12 cellular contexts compared by ENCODE assay signal in the genomic region with DNA sequence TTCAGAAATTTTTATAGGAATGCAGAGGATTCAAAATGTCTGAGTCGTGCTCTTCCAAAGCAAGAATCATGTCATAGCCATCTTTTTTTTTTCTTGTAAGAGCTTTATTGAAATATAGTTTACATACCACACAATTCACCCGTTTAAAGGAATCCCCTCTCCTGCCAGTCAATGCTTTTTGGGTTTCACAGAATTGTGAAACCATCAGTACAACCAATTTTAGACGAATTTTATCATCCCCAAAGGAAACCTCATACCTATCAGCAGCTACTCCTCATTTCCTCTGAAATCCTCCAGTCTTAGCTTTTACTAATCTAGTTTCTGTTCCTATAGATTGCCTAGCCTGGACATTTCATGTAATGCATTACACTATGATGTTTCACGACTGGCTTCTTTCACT. TPM values are rescaled to one million over a fixed set of nuclear protein-coding genes. Genes with fewer than 3 reads are reported as not detected.
DNase-seq lines count a peak whose midpoint lies in the region; FAIRE-seq and TF ChIP-seq lines count a peak whose summit lies in the region.
"Had no signal": no experiment of that assay in that cellular context is flagged by ENCODE, and none has a peak within 500 bp of the region (broad histone marks: within the 10 kb centered on the region; RNA-seq: fewer than 3 reads in every experiment).

No MANE protein-coding gene starts in this region.

- H3K4me3 ChIP-seq in neural progenitor cell = no peak overlapping the region
- H3K4me3 ChIP-seq: pancreas, uterus had no signal

- TF ChIP-seq POLR2A in GM12891 (IDR thresholded peaks at IDR 0.05; ENCODE audit: low read depth, low read length) = no peak

- H3K4me3 Mint-ChIP-seq in activated CD4-positive, alpha-beta T cell treated with anti-CD3 and anti-CD28 coated beads, Interleukin-2, amount 10 ng/mL, durations not matched to agents 7 days and 5 days = no peak overlapping the region
- H3K4me3 Mint-ChIP-seq in activated T-helper 1 cell treated with anti-CD3 and anti-CD28 coated beads, Interleukin-12 subunit alpha, Interleukin-12 subunit beta, Interleukin-2, Interleukin-4 antibody, amounts not matched to agents 30 ng/mL and 10 ng/mL and 1 ng/mL, durations not matched to agents 14 hours and 24 hours and 36 hours = peak overlapping the region; percentile 29
- H3K4me3 Mint-ChIP-seq in neural progenitor cell = no peak overlapping the region

- no peak overlapping the region for H3K9ac ChIP-seq in neural progenitor cell

- no peaks in the 10 kb centered on the region for H4K20me1 ChIP-seq in neural progenitor cell (ENCODE audit: low read depth)

- TF ChIP-seq CTCF in neural progenitor cell (IDR thresholded peaks at IDR 0.05) = no peak

- H3K36me3 Mint-ChIP-seq in activated CD4-positive, alpha-beta T cell treated with anti-CD3 and anti-CD28 coated beads, Interleukin-2, amount 10 ng/mL, durations not matched to agents 7 days and 5 days (ENCODE audit: low read depth) = peaks cover 5% of the 10 kb centered on the region
- peaks cover 3% of the 10 kb centered on the region for H3K36me3 Mint-ChIP-seq in activated T-helper 1 cell treated with anti-CD3 and anti-CD28 coated beads, Interleukin-12 subunit alpha, Interleukin-12 subunit beta, Interleukin-2, Interleukin-4 antibody, amounts not matched to agents 30 ng/mL and 10 ng/mL and 1 ng/mL, durations not matched to agents 14 hours and 24 hours and 36 hours (ENCODE audit: low read depth)
- H3K36me3 Mint-ChIP-seq in neural progenitor cell = no peaks in the 10 kb centered on the region

- H3K4me2 ChIP-seq in neural progenitor cell = no peak overlapping the region

- H3K4me1 ChIP-seq in neural progenitor cell = peaks cover 4% of the 10 kb centered on the region
- H3K4me1 ChIP-seq: pancreas, uterus had no signal

- CTCF ChIA-PET in activated CD4-positive, alpha-beta T cell treated with anti-CD3 and anti-CD28 coated beads, Interleukin-2, amount 10 ng/mL, durations not matched to agents 7 days and 5 days (lab: Charles Lee) = interaction anchor here (0.6 to 1.1 kb wide), 5 partner anchors 14 to 132 kb away, joined by 3 to 5 read pairs (median 4); no protein-coding TSS in a partner anchor

- FAIRE-seq in GM12891 (lab: Jason Lieb, UNC) = no peak
- FAIRE-seq: pancreas had no signal

- H3K9me3 Mint-ChIP-seq in activated CD4-positive, alpha-beta T cell treated with anti-CD3 and anti-CD28 coated beads, Interleukin-2, amount 10 ng/mL, durations not matched to agents 7 days and 5 days = peaks cover 7% of the 10 kb centered on the region
- H3K9me3 Mint-ChIP-seq in activated T-helper 1 cell treated with anti-CD3 and anti-CD28 coated beads, Interleukin-12 subunit alpha, Interleukin-12 subunit beta, Interleukin-2, Interleukin-4 antibody, amounts not matched to agents 30 ng/mL and 10 ng/mL and 1 ng/mL, durations not matched to agents 14 hours and 24 hours and 36 hours = peaks cover 4% of the 10 kb centered on the region
- peaks cover 6% of the 10 kb centered on the region for H3K9me3 Mint-ChIP-seq in neural progenitor cell

- no peaks in the 10 kb centered on the region for H3K36me3 ChIP-seq in neural progenitor cell
- H3K36me3 ChIP-seq: pancreas, uterus had no signal

- no peak for DNase-seq in activated CD4-positive, alpha-beta T cell treated with anti-CD3 and anti-CD28 coated beads, Interleukin-2, amount 10 ng/mL, durations not matched to agents 7 days and 5 days
- DNase-seq in activated CD4-positive, alpha-beta T cell treated with anti-CD3 and anti-CD28 coated beads, Interleukin-2, amount 50 U/mL, for 48 hours = no peak
- DNase-seq in OCI-M1 (lab: John Stamatoyannopoulos, UW) (peak; percentile 6), neural progenitor cell (ENCODE audit: low spot score) (no peak), superior temporal gyrus (ENCODE audit: extremely low spot score) (no peak), posterior cingulate gyrus (no peak), GM12891 (ENCODE audit: insufficient read length, low spot score) (no peak)
- no peak for DNase-seq in activated T-helper 1 cell treated with anti-CD3 and anti-CD28 coated beads, Interleukin-12 subunit alpha, Interleukin-12 subunit beta, Interleukin-2, Interleukin-4 antibody, amounts not matched to agents 30 ng/mL and 10 ng/mL and 1 ng/mL, durations not matched to agents 14 hours and 24 hours and 36 hours (ENCODE audit: low spot score)
- DNase-seq: midbrain, NCI-H2171, pancreas, uterus had no signal

- peaks cover 44% of the 10 kb centered on the region for H3K4me1 Mint-ChIP-seq in activated CD4-positive, alpha-beta T cell treated with anti-CD3 and anti-CD28 coated beads, Interleukin-2, amount 10 ng/mL, durations not matched to agents 7 days and 5 days
- peaks cover 58% of the 10 kb centered on the region for H3K4me1 Mint-ChIP-seq in activated T-helper 1 cell treated with anti-CD3 and anti-CD28 coated beads, Interleukin-12 subunit alpha, Interleukin-12 subunit beta, Interleukin-2, Interleukin-4 antibody, amounts not matched to agents 30 ng/mL and 10 ng/mL and 1 ng/mL, durations not matched to agents 14 hours and 24 hours and 36 hours (ENCODE audit: low read depth)
- peaks cover 12% of the 10 kb centered on the region for H3K4me1 Mint-ChIP-seq in neural progenitor cell

- no peaks in the 10 kb centered on the region for H3K79me2 ChIP-seq in neural progenitor cell (ENCODE audit: low read depth)

- H3K9me3 ChIP-seq in neural progenitor cell (ENCODE audit: low read depth) = no peaks in the 10 kb centered on the region
- H3K9me3 ChIP-seq: pancreas, uterus had no signal

- intact Hi-C loops in activated T-helper 1 cell treated with anti-CD3 and anti-CD28 coated beads, Interleukin-12 subunit alpha, Interleukin-12 subunit beta, Interleukin-2, Interleukin-4 antibody, amounts not matched to agents 30 ng/mL and 10 ng/mL and 1 ng/mL, durations not matched to agents 14 hours and 24 hours and 36 hours (cut with micrococcal nuclease) = loop anchor here (1.0 to 10.0 kb wide), 12 partner anchors 27 to 1870 kb away; no protein-coding TSS in a partner anchor
- intact Hi-C loops in posterior cingulate gyrus (cut with DNase I) = no loop called here

- no peak overlapping the region for H2AFZ ChIP-seq in neural progenitor cell (replicated peaks)

- peak overlapping the region; percentile 85 for H3K27ac Mint-ChIP-seq in activated CD4-positive, alpha-beta T cell treated with anti-CD3 and anti-CD28 coated beads, Interleukin-2, amount 10 ng/mL, durations not matched to agents 7 days and 5 days
- peak overlapping the region; percentile 80 for H3K27ac Mint-ChIP-seq in activated T-helper 1 cell treated with anti-CD3 and anti-CD28 coated beads, Interleukin-12 subunit alpha, Interleukin-12 subunit beta, Interleukin-2, Interleukin-4 antibody, amounts not matched to agents 30 ng/mL and 10 ng/mL and 1 ng/mL, durations not matched to agents 14 hours and 24 hours and 36 hours
- H3K27ac Mint-ChIP-seq in neural progenitor cell = peak overlapping the region; percentile 23

- H3K27me3 Mint-ChIP-seq in activated CD4-positive, alpha-beta T cell treated with anti-CD3 and anti-CD28 coated beads, Interleukin-2, amount 10 ng/mL, durations not matched to agents 7 days and 5 days = no peaks in the 10 kb centered on the region
- H3K27me3 Mint-ChIP-seq in activated T-helper 1 cell treated with anti-CD3 and anti-CD28 coated beads, Interleukin-12 subunit alpha, Interleukin-12 subunit beta, Interleukin-2, Interleukin-4 antibody, amounts not matched to agents 30 ng/mL and 10 ng/mL and 1 ng/mL, durations not matched to agents 14 hours and 24 hours and 36 hours (ENCODE audit: insufficient read depth) = no peaks in the 10 kb centered on the region
- H3K27me3 Mint-ChIP-seq in neural progenitor cell (ENCODE audit: insufficient read depth, low read depth) = peaks cover 8% of the 10 kb centered on the region

- no peaks in the 10 kb centered on the region for H3F3A ChIP-seq in neural progenitor cell (ENCODE audit: low read depth)

- POLR2A ChIA-PET in activated CD4-positive, alpha-beta T cell treated with anti-CD3 and anti-CD28 coated beads, Interleukin-2, amount 10 ng/mL, durations not matched to agents 7 days and 5 days (lab: Charles Lee) = no interaction called here

- H3K27ac ChIP-seq in neural progenitor cell = no peak overlapping the region
- H3K27ac ChIP-seq: pancreas, uterus had no signal

- no peaks in the 10 kb centered on the region for H3K27me3 ChIP-seq in neural progenitor cell
- H3K27me3 ChIP-seq: pancreas, uterus had no signal

TF ChIP-seq in GM12891, 5 proteins besides CTCF, POLR2A, EP300 and RAD21:
- TF ChIP-seq POLR2AphosphoS5 (IDR thresholded peaks at IDR 0.05; ENCODE audit: low read depth, low read length) (no peak), SPI1 (IDR thresholded peaks at IDR 0.05; ENCODE audit: low read depth, low read length) (no peak), PAX5 (IDR thresholded peaks at IDR 0.05; ENCODE audit: insufficient read depth, low read length, severe bottlenecking) (no peak), POU2F2 (IDR thresholded peaks at IDR 0.05; ENCODE audit: low read depth, low read length) (no peak), TAF1 (IDR thresholded peaks at IDR 0.05; ENCODE audit: low read depth, low read length) (no peak)

RNA-seq across cellular contexts. Expression of gene ADIPOQ, which starts 39.6 kb away (rescaled TPM):
- total RNA-seq in activated CD4-positive, alpha-beta T cell treated with anti-CD3 and anti-CD28 coated beads, Interleukin-2, amount 10 ng/mL, durations not matched to agents 7 days and 5 days = not detected
- not detected in 2 replicates for total RNA-seq in activated T-helper 1 cell treated with anti-CD3 and anti-CD28 coated beads, Interleukin-12 subunit alpha, Interleukin-12 subunit beta, Interleukin-2, Interleukin-4 antibody, amounts not matched to agents 30 ng/mL and 10 ng/mL and 1 ng/mL, durations not matched to agents 14 hours and 24 hours and 36 hours
- total RNA-seq in neural progenitor cell (ENCODE audit: low replicate concordance) = not detected in 2 replicates
- not detected for polyA plus RNA-seq in GM12891 (2012; ENCODE audit: low read depth, missing spikeins)
- total RNA-seq: uterus had no signal

RNA-seq across cellular contexts. Expression of gene ST6GAL1, which starts 48.2 kb away (rescaled TPM):
- 100 to 1,000 TPM; 145 to 183 TPM for total RNA-seq in activated CD4-positive, alpha-beta T cell treated with anti-CD3 and anti-CD28 coated beads, Interleukin-2, amount 10 ng/mL, durations not matched to agents 7 days and 5 days
- total RNA-seq in activated T-helper 1 cell treated with anti-CD3 and anti-CD28 coated beads, Interleukin-12 subunit alpha, Interleukin-12 subunit beta, Interleukin-2, Interleukin-4 antibody, amounts not matched to agents 30 ng/mL and 10 ng/mL and 1 ng/mL, durations not matched to agents 14 hours and 24 hours and 36 hours = 147 and 148 TPM in 2 replicates
- total RNA-seq in neural progenitor cell (ENCODE audit: low replicate concordance) = 27.3 and 39.2 TPM in 2 replicates
- 85.5 TPM for polyA plus RNA-seq in GM12891 (2012; ENCODE audit: low read depth, missing spikeins)

Comparison
In these comparisons a context has a peak if more than half of its experiments do, and no peak if none do; other contexts are left out.
1. H3K27ac Mint-ChIP-seq: peak in every context shown above with its lines; median percentile 85 in activated CD4-positive, alpha-beta T cell treated with anti-CD3 and anti-CD28 coated beads, Interleukin-2, amount 10 ng/mL, durations not matched to agents 7 days and 5 days; 80 in activated T-helper 1 cell treated with anti-CD3 and anti-CD28 coated beads, Interleukin-12 subunit alpha, Interleukin-12 subunit beta, Interleukin-2, Interleukin-4 antibody, amounts not matched to agents 30 ng/mL and 10 ng/mL and 1 ng/mL, durations not matched to agents 14 hours and 24 hours and 36 hours; 23 in neural progenitor cell.